23 cellular contexts compared by ENCODE assay signal in the genomic region with DNA sequence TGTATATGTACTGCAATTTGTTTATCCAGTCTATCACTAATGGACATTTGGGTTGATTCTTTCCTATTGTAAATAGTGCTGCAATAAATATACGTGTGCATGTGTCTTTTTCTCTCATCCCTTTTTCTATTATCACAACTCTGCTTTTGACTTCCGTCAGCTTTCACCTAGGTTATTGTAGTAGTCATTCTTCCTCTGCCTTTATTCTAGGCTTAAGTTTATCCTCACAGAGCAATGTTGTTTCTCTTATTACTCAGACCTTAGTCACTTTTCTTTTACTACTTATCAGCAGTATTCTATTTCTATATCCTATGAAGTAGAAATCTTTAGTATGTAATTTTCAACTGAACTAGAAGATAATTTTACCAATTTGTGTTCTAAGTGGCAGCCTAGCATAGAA.
DNase-seq lines count a peak whose midpoint lies in the region; ATAC-seq, FAIRE-seq and TF ChIP-seq lines count a peak whose summit lies in the region.
"Had no signal": no experiment of that assay in that cellular context is flagged by ENCODE, and none has a peak within 500 bp of the region (broad histone marks: within the 10 kb centered on the region; RNA-seq: fewer than 3 reads in every experiment).

No MANE protein-coding gene starts in this region.

- no peaks in the 10 kb centered on the region for H3K27me3 ChIP-seq in A673 (replicated peaks; ENCODE audit: insufficient read depth, low read depth, low read length, poor library complexity)
- H3K27me3 ChIP-seq in pancreas: no peaks in the 10 kb centered on the region
- H3K27me3 ChIP-seq: stomach had no signal

- H3K4me1 ChIP-seq in A673 (ENCODE audit: insufficient read depth, low read length, poor library complexity, severe bottlenecking) (no peaks in the 10 kb centered on the region), pancreas (no peaks in the 10 kb centered on the region)
- H3K4me1 ChIP-seq: stomach had no signal

- no peak for FAIRE-seq in pancreas (lab: Jason Lieb, UNC)
- FAIRE-seq: H1 had no signal

- TF ChIP-seq CTCF in foreskin fibroblast (IDR thresholded peaks at IDR 0.05; ENCODE audit: low read depth, low read length) (no peak), A673 (conservative IDR thresholded peaks at IDR 0.05; ENCODE audit: low read depth, low read length) (no peak), pancreas (IDR thresholded peaks at IDR 0.05) (no peak)

- no TSS peak for BruUV-seq in A673 (replicated peaks; lab: Mats Ljungman, UMichigan)

- WGBS in pancreas, 2 donors: 53 to 66% methylated on average over 2 of the region's 2 CpGs

- POLR2A ChIA-PET in A673 (lab: Charles Lee; ENCODE audit: low non-redundant PET): no interaction called here

- CTCF ChIA-PET in A673 (lab: Charles Lee): no interaction called here

- DNase-seq in AG08396 (ENCODE audit: low spot score): peak; percentile 2
- peak; percentile 2 for DNase-seq in HS-5 (ENCODE audit: low read depth)
- peak; percentile 5 for DNase-seq in astrocyte of the hippocampus (ENCODE audit: low read depth, low spot score)
- DNase-seq in foreskin fibroblast: peak; percentile 16 to 58
- DNase-seq in A673 (ENCODE audit: low spot score): no peak
- no peak for DNase-seq in dermis blood vessel endothelial cell
- no peak for DNase-seq in HuH-7.5 (ENCODE audit: low spot score)
- DNase-seq in pancreas: no peak
- DNase-seq: activated CD4-positive, alpha-beta T cell treated with anti-CD3 and anti-CD28 coated beads for 1 hour; activated CD8-positive, alpha-beta T cell treated with anti-CD3 and anti-CD28 coated beads, Interleukin-2, amount 10 ng/mL, durations not matched to agents 7 days and 5 days; caudate nucleus; KBM-7; MV-4-11; NCI-H1694; NCI-H82; nucleus accumbens; retina; SHP77 treated with DMSO at 0.1 percent for 48 hours; stimulated activated CD4-positive, alpha-beta T cell treated with anti-CD3 and anti-CD28 coated beads, Interleukin-4, amount 100 ng/mL, for 24 hours; stomach; T-cell had no signal

- intact Hi-C loops in A673 (cut with micrococcal nuclease; ENCODE audit: unreplicated experiment) (no loop called here), pancreas (cut with DNase I) (no loop called here)

- H3K9me3 ChIP-seq in A673 (ENCODE audit: low read depth, low read length, poor library complexity, severe bottlenecking) (no peaks in the 10 kb centered on the region), pancreas (peaks cover 0 to 2% (median 0%) of the 10 kb centered on the region in 4 donors)
- H3K9me3 ChIP-seq: stomach had no signal

- ATAC-seq in pancreas: no peak
- ATAC-seq: activated CD8-positive, alpha-beta T cell treated with anti-CD3 and anti-CD28 coated beads, Interleukin-2, amount 10 ng/mL, durations not matched to agents 7 days and 5 days; T-cell had no signal

- H3K27ac ChIP-seq in A673 (ENCODE audit: low read depth, low read length, poor library complexity, severe bottlenecking) (no peak overlapping the region), pancreas (no peak overlapping the region)
- H3K27ac ChIP-seq: C4-2B, stomach had no signal

- H3K36me3 ChIP-seq in A673 (ENCODE audit: insufficient read depth, low read length, poor library complexity, severe bottlenecking) (no peaks in the 10 kb centered on the region), pancreas (no peaks in the 10 kb centered on the region)
- H3K36me3 ChIP-seq: stomach had no signal

- no peak overlapping the region for H3K4me3 ChIP-seq in foreskin fibroblast (ENCODE audit: low read depth in 1 of 2, low read length in 2 of 2)
- H3K4me3 ChIP-seq in A673 (ENCODE audit: low read depth, low read length, poor library complexity, severe bottlenecking): no peak overlapping the region
- no peak overlapping the region for H3K4me3 ChIP-seq in pancreas
- H3K4me3 ChIP-seq: stomach had no signal

Comparison
In these comparisons a context has a peak if more than half of its experiments do, and no peak if none do; other contexts are left out.
1. DNase-seq: peak in AG08396 (single experiment), HS-5 (single experiment), astrocyte of the hippocampus (single experiment) and foreskin fibroblast (2 of 2); none in A673 (single experiment), dermis blood vessel endothelial cell (single experiment), HuH-7.5 (single experiment) and pancreas (0 of 6).